In the genomic region with DNA sequence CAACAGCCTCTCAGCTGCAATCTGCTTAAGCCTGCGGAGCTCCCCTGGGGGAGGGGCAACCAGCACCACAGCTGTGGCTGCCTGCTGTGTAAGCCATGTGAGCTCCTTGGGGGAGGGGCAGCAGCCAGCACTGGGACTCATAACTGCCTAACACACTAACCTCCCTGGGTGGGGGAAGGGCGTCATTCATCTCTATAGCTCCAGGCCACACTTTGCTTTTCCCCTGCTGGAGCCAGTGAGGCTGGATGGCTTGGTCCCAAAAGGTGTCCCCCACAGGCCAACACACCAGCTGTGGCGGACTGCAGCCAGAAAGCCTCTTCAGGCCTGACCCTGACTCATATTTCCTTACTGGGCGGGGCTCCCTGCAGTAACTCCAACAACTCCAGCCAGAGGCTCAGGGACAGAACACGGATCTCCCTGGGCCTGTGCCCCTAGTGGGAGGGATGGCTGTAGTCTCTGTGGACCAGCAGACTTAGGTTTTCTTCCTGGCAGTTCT, we compare ENCODE assay signal across 1 cellular context.
TF ChIP-seq lines count a peak whose summit lies in the region.

No MANE protein-coding gene starts in this region.

TF ChIP-seq in HEK293, 187 proteins besides CTCF, POLR2A, EP300 and RAD21 (continued from another document):
- TF ChIP-seq, protein P1, sequence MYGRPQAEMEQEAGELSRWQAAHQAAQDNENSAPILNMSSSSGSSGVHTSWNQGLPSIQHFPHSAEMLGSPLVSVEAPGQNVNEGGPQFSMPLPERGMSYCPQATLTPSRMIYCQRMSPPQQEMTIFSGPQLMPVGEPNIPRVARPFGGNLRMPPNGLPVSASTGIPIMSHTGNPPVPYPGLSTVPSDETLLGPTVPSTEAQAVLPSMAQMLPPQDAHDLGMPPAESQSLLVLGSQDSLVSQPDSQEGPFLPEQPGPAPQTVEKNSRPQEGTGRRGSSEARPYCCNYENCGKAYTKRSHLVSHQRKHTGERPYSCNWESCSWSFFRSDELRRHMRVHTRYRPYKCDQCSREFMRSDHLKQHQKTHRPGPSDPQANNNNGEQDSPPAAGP (tag by site-specific recombination; IDR thresholded peaks at IDR 0.05), result peak; percentile 68
- TF ChIP-seq SP2 (tag by site-specific recombination; IDR thresholded peaks at IDR 0.05) (0 out of 2 replicates have a peak, but pooled peaks have one; percentile 15), OSR2 (tag by site-specific recombination; IDR thresholded peaks at IDR 0.05) (peak; percentile 95), ZNF521 (tag by site-specific recombination; IDR thresholded peaks at IDR 0.05) (no peak), ZNF501 (tag by site-specific recombination; IDR thresholded peaks at IDR 0.05) (peak; percentile 48; the same call in 1 of the 2 replicates), KLF9 (tag by site-specific recombination; IDR thresholded peaks at IDR 0.05; ENCODE audit: low read depth) (peak; percentile 33; the same call in 1 of the 2 replicates), ZNF629 (tag by site-specific recombination; IDR thresholded peaks at IDR 0.05) (peak; percentile 63; the same call in 1 of the 2 replicates), ZIC2 (tag by site-specific recombination; IDR thresholded peaks at IDR 0.05) (peak; percentile 94), MZF1 (tag by site-specific recombination; IDR thresholded peaks at IDR 0.05; ENCODE audit: borderline replicate concordance) (no peak), ZBTB8A (tag by site-specific recombination; IDR thresholded peaks at IDR 0.05) (peak; percentile 53; the same call in 1 of the 2 replicates), SP7 (tag by site-specific recombination; IDR thresholded peaks at IDR 0.05) (peak; percentile 60), ZNF768 (tag by site-specific recombination; IDR thresholded peaks at IDR 0.05) (no peak), KLF7 (tag by site-specific recombination; IDR thresholded peaks at IDR 0.05; ENCODE audit: borderline replicate concordance) (peak; percentile 78; the same call in 1 of the 2 replicates), ZEB2 (tag by site-specific recombination; IDR thresholded peaks at IDR 0.05) (peak; percentile 43; the same call in 1 of the 2 replicates), GLIS2 (tag by site-specific recombination; IDR thresholded peaks at IDR 0.05) (peak; percentile 84), ZSCAN30 (tag by site-specific recombination; IDR thresholded peaks at IDR 0.05) (0 out of 2 replicates have a peak, but pooled peaks have one; percentile 23), KLF16 (tag by site-specific recombination; IDR thresholded peaks at IDR 0.05) (peak; percentile 55), ZNF350 (tag by site-specific recombination; IDR thresholded peaks at IDR 0.05) (no peak), TRIM28 (IDR thresholded peaks at IDR 0.05; ENCODE audit: borderline replicate concordance, low read length) (peak; percentile 96), ZNF423 (tag by site-specific recombination; IDR thresholded peaks at IDR 0.05) (peak; percentile 92), BCL11B (tag by site-specific recombination; IDR thresholded peaks at IDR 0.05; ENCODE audit: low read depth) (peak; percentile 60; the same call in 1 of the 2 replicates), KLF10 (tag by site-specific recombination; IDR thresholded peaks at IDR 0.05) (0 out of 2 replicates have a peak, but pooled peaks have one; percentile 40), ZNF600 (tag by site-specific recombination; IDR thresholded peaks at IDR 0.05) (peak; percentile 93), ZNF223 (tag by site-specific recombination; IDR thresholded peaks at IDR 0.05) (no peak)
- TF ChIP-seq, protein P2, sequence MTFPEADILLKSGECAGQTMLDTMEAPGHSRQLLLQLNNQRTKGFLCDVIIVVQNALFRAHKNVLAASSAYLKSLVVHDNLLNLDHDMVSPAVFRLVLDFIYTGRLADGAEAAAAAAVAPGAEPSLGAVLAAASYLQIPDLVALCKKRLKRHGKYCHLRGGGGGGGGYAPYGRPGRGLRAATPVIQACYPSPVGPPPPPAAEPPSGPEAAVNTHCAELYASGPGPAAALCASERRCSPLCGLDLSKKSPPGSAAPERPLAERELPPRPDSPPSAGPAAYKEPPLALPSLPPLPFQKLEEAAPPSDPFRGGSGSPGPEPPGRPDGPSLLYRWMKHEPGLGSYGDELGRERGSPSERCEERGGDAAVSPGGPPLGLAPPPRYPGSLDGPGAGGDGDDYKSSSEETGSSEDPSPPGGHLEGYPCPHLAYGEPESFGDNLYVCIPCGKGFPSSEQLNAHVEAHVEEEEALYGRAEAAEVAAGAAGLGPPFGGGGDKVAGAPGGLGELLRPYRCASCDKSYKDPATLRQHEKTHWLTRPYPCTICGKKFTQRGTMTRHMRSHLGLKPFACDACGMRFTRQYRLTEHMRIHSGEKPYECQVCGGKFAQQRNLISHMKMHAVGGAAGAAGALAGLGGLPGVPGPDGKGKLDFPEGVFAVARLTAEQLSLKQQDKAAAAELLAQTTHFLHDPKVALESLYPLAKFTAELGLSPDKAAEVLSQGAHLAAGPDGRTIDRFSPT (tag by site-specific recombination; IDR thresholded peaks at IDR 0.05), result peak; percentile 92
- TF ChIP-seq, protein P3, sequence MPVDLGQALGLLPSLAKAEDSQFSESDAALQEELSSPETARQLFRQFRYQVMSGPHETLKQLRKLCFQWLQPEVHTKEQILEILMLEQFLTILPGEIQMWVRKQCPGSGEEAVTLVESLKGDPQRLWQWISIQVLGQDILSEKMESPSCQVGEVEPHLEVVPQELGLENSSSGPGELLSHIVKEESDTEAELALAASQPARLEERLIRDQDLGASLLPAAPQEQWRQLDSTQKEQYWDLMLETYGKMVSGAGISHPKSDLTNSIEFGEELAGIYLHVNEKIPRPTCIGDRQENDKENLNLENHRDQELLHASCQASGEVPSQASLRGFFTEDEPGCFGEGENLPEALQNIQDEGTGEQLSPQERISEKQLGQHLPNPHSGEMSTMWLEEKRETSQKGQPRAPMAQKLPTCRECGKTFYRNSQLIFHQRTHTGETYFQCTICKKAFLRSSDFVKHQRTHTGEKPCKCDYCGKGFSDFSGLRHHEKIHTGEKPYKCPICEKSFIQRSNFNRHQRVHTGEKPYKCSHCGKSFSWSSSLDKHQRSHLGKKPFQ (tag by site-specific recombination; IDR thresholded peaks at IDR 0.05), result peak; percentile 54
- TF ChIP-seq, protein P4, sequence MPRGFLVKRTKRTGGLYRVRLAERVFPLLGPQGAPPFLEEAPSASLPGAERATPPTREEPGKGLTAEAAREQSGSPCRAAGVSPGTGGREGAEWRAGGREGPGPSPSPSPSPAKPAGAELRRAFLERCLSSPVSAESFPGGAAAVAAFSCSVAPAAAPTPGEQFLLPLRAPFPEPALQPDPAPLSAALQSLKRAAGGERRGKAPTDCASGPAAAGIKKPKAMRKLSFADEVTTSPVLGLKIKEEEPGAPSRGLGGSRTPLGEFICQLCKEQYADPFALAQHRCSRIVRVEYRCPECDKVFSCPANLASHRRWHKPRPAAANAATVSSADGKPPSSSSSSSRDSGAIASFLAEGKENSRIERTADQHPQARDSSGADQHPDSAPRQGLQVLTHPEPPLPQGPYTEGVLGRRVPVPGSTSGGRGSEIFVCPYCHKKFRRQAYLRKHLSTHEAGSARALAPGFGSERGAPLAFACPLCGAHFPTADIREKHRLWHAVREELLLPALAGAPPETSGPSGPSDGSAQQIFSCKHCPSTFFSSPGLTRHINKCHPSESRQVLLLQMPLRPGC (tag by site-specific recombination; IDR thresholded peaks at IDR 0.05), result 0 out of 2 replicates have a peak, but pooled peaks have one; percentile 35
TF ChIP-seq in HEK293: peak in this region for 32.
